ENCODE assay signal across 18 cellular contexts in genomic region chr3:113227146-113227545, GRCh38. TPM values are rescaled to one million over a fixed set of nuclear protein-coding genes. Genes with fewer than 3 reads are reported as not detected.
DNase-seq lines count a peak whose midpoint lies in the region; ATAC-seq and TF ChIP-seq lines count a peak whose summit lies in the region.
"Had no signal": no experiment of that assay in that cellular context is flagged by ENCODE, and none has a peak within 500 bp of the region (broad histone marks: within the 10 kb centered on the region; RNA-seq: fewer than 3 reads in every experiment).

No MANE protein-coding gene starts in this region.

- H3K27me3 Mint-ChIP-seq in nephron (ENCODE audit: low read depth), result no peaks in the 10 kb centered on the region
- peaks cover 3% of the 10 kb centered on the region for H3K27me3 Mint-ChIP-seq in activated CD4-positive, alpha-beta T cell treated with anti-CD3 and anti-CD28 coated beads, Interleukin-2, amount 10 ng/mL, durations not matched to agents 7 days and 5 days

- TF ChIP-seq EP300 in esophagus muscularis mucosa (IDR thresholded peaks at IDR 0.05), result no peak

- H3K36me3 ChIP-seq in SJCRH30, result peaks cover 10% of the 10 kb centered on the region; the same call in 1 of the 2 replicates
- peaks cover 0 to 15% (median 3%) of the 10 kb centered on the region in 4 donors for H3K36me3 ChIP-seq in esophagus muscularis mucosa
- H3K36me3 ChIP-seq in thyroid gland, result no peaks in the 10 kb centered on the region
- H3K36me3 ChIP-seq: BLaER1 treated with 17β-estradiol and CSF1 and Interleukin-3, amounts not matched to agents 10 nM and 100 nM had no signal

- H3K4me3 Mint-ChIP-seq in nephron, result no peak overlapping the region
- H3K4me3 Mint-ChIP-seq in activated CD4-positive, alpha-beta T cell treated with anti-CD3 and anti-CD28 coated beads, Interleukin-2, amount 10 ng/mL, durations not matched to agents 7 days and 5 days, result no peak overlapping the region
- H3K4me3 Mint-ChIP-seq: CD4-positive, alpha-beta memory T cell had no signal

- H3K4me1 ChIP-seq in SJCRH30, result peaks cover 74% of the 10 kb centered on the region
- peaks cover 6 to 93% (median 78%) of the 10 kb centered on the region in 4 donors for H3K4me1 ChIP-seq in esophagus muscularis mucosa
- peaks cover 18 to 33% of the 10 kb centered on the region in 2 donors for H3K4me1 ChIP-seq in thyroid gland

- WGBS in esophagus muscularis mucosa, result 92% methylated on average over 1 of the region's 1 CpG
- 93 to 94% methylated on average over 1 of the region's 1 CpG for WGBS in thyroid gland, 2 donors

- no peaks in the 10 kb centered on the region for H3K9me3 ChIP-seq in SJCRH30 (replicated peaks)
- H3K9me3 ChIP-seq in esophagus muscularis mucosa, result no peaks in the 10 kb centered on the region
- no peaks in the 10 kb centered on the region for H3K9me3 ChIP-seq in thyroid gland
- H3K9me3 ChIP-seq: BLaER1 treated with 17β-estradiol and CSF1 and Interleukin-3, amounts not matched to agents 10 nM and 100 nM had no signal

- no peak for ATAC-seq in GM19351 (IDR thresholded peaks at IDR 0.05; ENCODE audit: unreplicated experiment)
- ATAC-seq: HCT116, Right ventricle myocardium inferior had no signal

- CTCF ChIA-PET in activated CD4-positive, alpha-beta T cell treated with anti-CD3 and anti-CD28 coated beads, Interleukin-2, amount 10 ng/mL, durations not matched to agents 7 days and 5 days (lab: Charles Lee), result interaction anchor here (1.1 kb wide), 1 partner anchor 22 kb away, joined by 3 read pairs; no protein-coding TSS in a partner anchor

- H3K27me3 ChIP-seq in SJCRH30, result no peaks in the 10 kb centered on the region
- H3K27me3 ChIP-seq in esophagus muscularis mucosa, result no peaks in the 10 kb centered on the region
- H3K27me3 ChIP-seq in thyroid gland, result no peaks in the 10 kb centered on the region
- H3K27me3 ChIP-seq: BLaER1 treated with 17β-estradiol and CSF1 and Interleukin-3, amounts not matched to agents 10 nM and 100 nM had no signal

- H3K9me3 Mint-ChIP-seq in nephron, result no peaks in the 10 kb centered on the region
- no peaks in the 10 kb centered on the region for H3K9me3 Mint-ChIP-seq in activated CD4-positive, alpha-beta T cell treated with anti-CD3 and anti-CD28 coated beads, Interleukin-2, amount 10 ng/mL, durations not matched to agents 7 days and 5 days
- H3K9me3 Mint-ChIP-seq: CD4-positive, alpha-beta memory T cell had no signal

- intact Hi-C loops in esophagus muscularis mucosa (cut with DNase I) (no loop called here), thyroid gland (cut with DNase I) (no loop called here)

- no peak for TF ChIP-seq CTCF in esophagus muscularis mucosa (IDR thresholded peaks at IDR 0.05)
- no peak for TF ChIP-seq CTCF in nephron (IDR thresholded peaks at IDR 0.05; ENCODE audit: unreplicated experiment in 3 of 3)
- no peak for TF ChIP-seq CTCF in thyroid gland (IDR thresholded peaks at IDR 0.05)

- peak overlapping the region; percentile 89 for H3K27ac ChIP-seq in SJCRH30
- H3K27ac ChIP-seq in esophagus muscularis mucosa (replicated peaks in 1 of 4), result peak overlapping the region in 3 of 4 donors; percentile 20 to 34 (median 26)
- H3K27ac ChIP-seq in thyroid gland, result no peak overlapping the region
- H3K27ac ChIP-seq: BLaER1 treated with 17β-estradiol and CSF1 and Interleukin-3, amounts not matched to agents 10 nM and 100 nM had no signal

- POLR2A ChIA-PET in activated CD4-positive, alpha-beta T cell treated with anti-CD3 and anti-CD28 coated beads, Interleukin-2, amount 10 ng/mL, durations not matched to agents 7 days and 5 days (lab: Charles Lee), result no interaction called here

- DNase-seq in SJCRH30 (no peak), esophagus muscularis mucosa (ENCODE audit: extremely low spot score) (no peak), thyroid gland (peak; percentile 30 to 41), NCI-H1105 (lab: John Stamatoyannopoulos, UW) (no peak)
- DNase-seq in activated CD4-positive, alpha-beta T cell treated with anti-CD3 and anti-CD28 coated beads, Interleukin-2, amount 10 ng/mL, durations not matched to agents 7 days and 5 days, result no peak
- DNase-seq: CD4-positive, alpha-beta memory T cell; KG1; NCI-H1105 treated with DMSO at 0.1 percent for 48 hours; NCI-H2029 treated with DMSO at 0.1 percent for 48 hours; NCI-H226; NCI-H510A treated with DMSO at 0.1 percent for 48 hours; NCI-H748 treated with DMSO at 0.1 percent for 48 hours; OCI-M1 had no signal

- H3K4me3 ChIP-seq in SJCRH30 (no peak overlapping the region), esophagus muscularis mucosa (no peak overlapping the region), thyroid gland (replicated peaks in 1 of 3) (no peak overlapping the region)
- H3K4me3 ChIP-seq: BLaER1 treated with 17β-estradiol and CSF1 and Interleukin-3, amounts not matched to agents 10 nM and 100 nM had no signal

- H3K4me1 Mint-ChIP-seq in nephron, result peaks cover 86% of the 10 kb centered on the region
- peaks cover 25% of the 10 kb centered on the region for H3K4me1 Mint-ChIP-seq in activated CD4-positive, alpha-beta T cell treated with anti-CD3 and anti-CD28 coated beads, Interleukin-2, amount 10 ng/mL, durations not matched to agents 7 days and 5 days

- TF ChIP-seq POLR2A in esophagus muscularis mucosa (IDR thresholded peaks at IDR 0.05; ENCODE audit: low read depth) (no peak), thyroid gland (IDR thresholded peaks at IDR 0.05) (no peak)

- peaks cover 64% of the 10 kb centered on the region for H3K36me3 Mint-ChIP-seq in nephron (ENCODE audit: low read depth)
- H3K36me3 Mint-ChIP-seq in activated CD4-positive, alpha-beta T cell treated with anti-CD3 and anti-CD28 coated beads, Interleukin-2, amount 10 ng/mL, durations not matched to agents 7 days and 5 days (ENCODE audit: low read depth), result no peaks in the 10 kb centered on the region
- H3K36me3 Mint-ChIP-seq: CD4-positive, alpha-beta memory T cell had no signal

- peak overlapping the region in 2 of 3 experiments; percentile 54 to 86 for H3K27ac Mint-ChIP-seq in nephron
- no peak overlapping the region for H3K27ac Mint-ChIP-seq in activated CD4-positive, alpha-beta T cell treated with anti-CD3 and anti-CD28 coated beads, Interleukin-2, amount 10 ng/mL, durations not matched to agents 7 days and 5 days
- H3K27ac Mint-ChIP-seq: CD4-positive, alpha-beta memory T cell had no signal

RNA-seq across cellular contexts. Expression of gene BOC, which starts 15.8 kb away (rescaled TPM):
- total RNA-seq in SJCRH30 (2014; rRNA removed; shearing (Covaris generic)), result 13.4 and 15.3 TPM in 2 replicates
- total RNA-seq in esophagus muscularis mucosa (100 to 1,000 TPM in 1 of 4 donors, 10 to 100 TPM in 3; 87.2 to 119 (median 90.8) TPM), thyroid gland (10 to 100 TPM; 40.2 to 68.3 (median 51.2) TPM)
- total RNA-seq in activated CD4-positive, alpha-beta T cell treated with anti-CD3 and anti-CD28 coated beads, Interleukin-2, amount 10 ng/mL, durations not matched to agents 7 days and 5 days, result not detected
- total RNA-seq: CD4-positive, alpha-beta memory T cell had no signal

Comparison
In these comparisons a context has a peak if more than half of its experiments do, and no peak if none do; other contexts are left out.
1. DNase-seq: peak in thyroid gland (2 of 2); none in SJCRH30 (0 of 2), esophagus muscularis mucosa (single experiment), NCI-H1105 (single experiment) and activated CD4-positive, alpha-beta T cell treated with anti-CD3 and anti-CD28 coated beads, Interleukin-2, amount 10 ng/mL, durations not matched to agents 7 days and 5 days (single experiment).
2. H3K27ac ChIP-seq: peak in SJCRH30 (single experiment) and esophagus muscularis mucosa (3 of 4); none in thyroid gland (0 of 3).
3. RNA of gene BOC, which starts 15.8 kb away (total RNA-seq): 87.2 to 119 TPM in esophagus muscularis mucosa, 40.2 to 68.3 TPM in thyroid gland and 13.4 to 15.3 TPM in SJCRH30; not detected in activated CD4-positive, alpha-beta T cell treated with anti-CD3 and anti-CD28 coated beads, Interleukin-2, amount 10 ng/mL, durations not matched to agents 7 days and 5 days; every median in the first group is over 10 times any median in the second.